ENCODE assay signal across 18 cellular contexts in genomic region chr11:64222651-64223000, GRCh38.
"Had no signal": no experiment of that assay in that cellular context is flagged by ENCODE, and none has a peak within 500 bp of the region (broad histone marks: within the 10 kb centered on the region; RNA-seq: fewer than 3 reads in every experiment).

No MANE protein-coding gene starts in this region.

- H3K27me3 ChIP-seq: body of pancreas, colonic mucosa, esophagus muscularis mucosa, right atrium auricular region, upper lobe of right lung had no signal

- H3K9me3 ChIP-seq: body of pancreas, colonic mucosa, esophagus muscularis mucosa, left ventricle myocardium inferior, mucosa of descending colon, right atrium auricular region, thoracic aorta, upper lobe of right lung had no signal

- H3K4me2 ChIP-seq: smooth muscle cell had no signal

- H3K27me3 Mint-ChIP-seq: activated naive CD4-positive, alpha-beta T cell treated with anti-CD3 and anti-CD28 coated beads, Interleukin-2, amount 50 U/mL, for 24 hours; naive thymus-derived CD8-positive, alpha-beta T cell; stimulated activated naive CD8-positive, alpha-beta T cell treated with anti-CD3 and anti-CD28 coated beads, Interleukin-15, amount 100 ng/mL, for 72 hours; T-cell had no signal

- H3K27ac Mint-ChIP-seq: activated naive CD4-positive, alpha-beta T cell treated with anti-CD3 and anti-CD28 coated beads, Interleukin-2, amount 50 U/mL, for 24 hours; stimulated activated naive CD8-positive, alpha-beta T cell treated with anti-CD3 and anti-CD28 coated beads, Interleukin-15, amount 100 ng/mL, for 72 hours had no signal

- H3K4me3 ChIP-seq: body of pancreas, colonic mucosa, esophagus muscularis mucosa, left ventricle myocardium inferior, mucosa of descending colon, right atrium auricular region, smooth muscle cell, thoracic aorta, upper lobe of right lung had no signal

- DNase-seq: activated CD4-positive, alpha-beta T cell treated with anti-CD3 and anti-CD28 coated beads, Interleukin-2, amount 50 U/mL, for 1 hour; central memory CD4-positive, alpha-beta T cell; colonic mucosa; hypothalamus; left ventricle myocardium inferior; naive thymus-derived CD8-positive, alpha-beta T cell; stimulated activated naive CD8-positive, alpha-beta T cell treated with anti-CD3 and anti-CD28 coated beads, Interleukin-15, amount 100 ng/mL, for 72 hours; T-cell; T-helper 9 cell had no signal

- H3K36me3 ChIP-seq: colonic mucosa had no signal

- H3K9me3 Mint-ChIP-seq: activated naive CD4-positive, alpha-beta T cell treated with anti-CD3 and anti-CD28 coated beads, Interleukin-2, amount 50 U/mL, for 24 hours; naive thymus-derived CD8-positive, alpha-beta T cell; stimulated activated naive CD8-positive, alpha-beta T cell treated with anti-CD3 and anti-CD28 coated beads, Interleukin-15, amount 100 ng/mL, for 72 hours; T-cell had no signal

- ATAC-seq: activated CD4-positive, CD25-positive, alpha-beta regulatory T cell treated with anti-CD3 and anti-CD28 coated beads, Interleukin-2, amount 50 U/mL, for 24 hours; body of pancreas; mucosa of descending colon; naive thymus-derived CD8-positive, alpha-beta T cell; stimulated activated naive CD8-positive, alpha-beta T cell treated with anti-CD3 and anti-CD28 coated beads, Interleukin-15, amount 100 ng/mL, for 72 hours; T-cell; upper lobe of right lung had no signal

- H3K27ac ChIP-seq: colonic mucosa, esophagus muscularis mucosa, right atrium auricular region, thoracic aorta, upper lobe of right lung had no signal

- H3K36me3 Mint-ChIP-seq: activated naive CD4-positive, alpha-beta T cell treated with anti-CD3 and anti-CD28 coated beads, Interleukin-2, amount 50 U/mL, for 24 hours had no signal

- H3K4me3 Mint-ChIP-seq: activated naive CD4-positive, alpha-beta T cell treated with anti-CD3 and anti-CD28 coated beads, Interleukin-2, amount 50 U/mL, for 24 hours; naive thymus-derived CD8-positive, alpha-beta T cell; stimulated activated naive CD8-positive, alpha-beta T cell treated with anti-CD3 and anti-CD28 coated beads, Interleukin-15, amount 100 ng/mL, for 72 hours; T-cell had no signal
